29 cellular contexts compared by ENCODE assay signal in the genomic region with DNA sequence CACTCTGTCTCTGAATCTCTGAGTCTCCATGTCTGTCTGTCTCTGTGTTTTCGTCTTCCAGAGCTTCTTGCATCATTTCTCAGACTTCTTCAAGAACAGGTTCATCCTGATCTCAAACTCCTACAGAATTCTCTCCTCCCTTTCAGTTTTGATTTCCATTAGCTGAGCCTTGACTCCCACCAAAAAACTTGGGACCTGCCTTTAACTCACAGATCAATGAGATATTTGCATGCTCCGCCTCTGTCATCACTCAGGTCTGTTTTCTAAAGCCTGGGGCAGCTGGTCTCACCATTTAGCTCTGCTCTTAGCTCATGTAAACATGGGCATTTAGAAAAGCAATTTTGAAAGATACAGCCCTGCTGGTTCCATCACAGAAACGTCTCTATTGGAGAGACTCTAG. TPM values are rescaled to one million over a fixed set of nuclear protein-coding genes. Genes with fewer than 3 reads are reported as not detected.
DNase-seq lines count a peak whose midpoint lies in the region; ATAC-seq, FAIRE-seq and TF ChIP-seq lines count a peak whose summit lies in the region.
"Had no signal": no experiment of that assay in that cellular context is flagged by ENCODE, and none has a peak within 500 bp of the region (broad histone marks: within the 10 kb centered on the region; RNA-seq: fewer than 3 reads in every experiment).

No MANE protein-coding gene starts in this region.

- H3K4ac ChIP-seq in mesendoderm (ENCODE audit: low read depth, low read length): no peak overlapping the region

- no peak for DNase-seq in activated naive CD4-positive, alpha-beta T cell treated with anti-CD3 and anti-CD28 coated beads, Interleukin-2, amount 50 U/mL, for 72 hours (ENCODE audit: low spot score in 2 of 2)
- DNase-seq in activated naive CD4-positive, alpha-beta T cell treated with Interleukin-2 at 50 U/mL for 16 hours: no peak
- DNase-seq in activated T-helper 1 cell treated with anti-CD3 and anti-CD28 coated beads, Interleukin-12 subunit alpha, Interleukin-12 subunit beta, Interleukin-2, Interleukin-4 antibody, amounts not matched to agents 30 ng/mL and 10 ng/mL and 1 ng/mL, durations not matched to agents 14 hours and 24 hours and 36 hours (ENCODE audit: low spot score): no peak
- peak; percentile 63 for DNase-seq in islet precursor cell
- no peak for DNase-seq in type B pancreatic cell (ENCODE audit: extremely low spot score, unreplicated experiment)
- no peak for DNase-seq in osteocyte (ENCODE audit: extremely low spot score, unreplicated experiment)
- DNase-seq in mesendoderm: no peak
- no peak for DNase-seq in RCC 7860 (ENCODE audit: low spot score)
- DNase-seq: activated T-cell treated with anti-CD3 and anti-CD28 coated beads, Interleukin-2, amount 50 U/mL, for 48 hours; C1 segment of cervical spinal cord; DMS79; GF-D8; glutamatergic neuron; HCEC 1CT; NCI-H1105; NCI-H187 treated with DMSO at 0.1 percent for 48 hours; NCI-H526 treated with DMSO at 0.1 percent for 48 hours; Peyer's patch; right cardiac atrium; SIG-M5; spleen had no signal

- H3K36me3 ChIP-seq in mesendoderm (ENCODE audit: control insufficient read depth, insufficient read depth, low read length): no peaks in the 10 kb centered on the region
- H3K36me3 ChIP-seq: Peyer's patch had no signal

- H3K56ac ChIP-seq in mesendoderm (ENCODE audit: low read length): no peak overlapping the region

- H3K79me2 ChIP-seq in mesendoderm (ENCODE audit: control insufficient read depth, insufficient read depth, low read length): no peaks in the 10 kb centered on the region

- H3K9ac ChIP-seq in mesendoderm (ENCODE audit: low read length): no peak overlapping the region

- no peaks in the 10 kb centered on the region for H3K27me3 Mint-ChIP-seq in activated T-helper 1 cell treated with anti-CD3 and anti-CD28 coated beads, Interleukin-12 subunit alpha, Interleukin-12 subunit beta, Interleukin-2, Interleukin-4 antibody, amounts not matched to agents 30 ng/mL and 10 ng/mL and 1 ng/mL, durations not matched to agents 14 hours and 24 hours and 36 hours (ENCODE audit: insufficient read depth)
- no peaks in the 10 kb centered on the region for H3K27me3 Mint-ChIP-seq in type B pancreatic cell
- H3K27me3 Mint-ChIP-seq in osteocyte (ENCODE audit: unreplicated experiment): peaks cover 4% of the 10 kb centered on the region
- H3K27me3 Mint-ChIP-seq: activated naive CD8-positive, alpha-beta T cell; central memory CD8-positive, alpha-beta T cell had no signal

- H3K79me1 ChIP-seq in mesendoderm (ENCODE audit: low read length): no peaks in the 10 kb centered on the region

- WGBS in mesendoderm (ENCODE audit: extremely low coverage, insufficient coverage, low lambda C conversion rate): no CpG with 5 or more reads among the region's 3 CpGs

- H3K27ac ChIP-seq in mesendoderm (ENCODE audit: low read depth, low read length): no peak overlapping the region
- H3K27ac ChIP-seq: Peyer's patch, spleen had no signal

- no peak overlapping the region for H2BK120ac ChIP-seq in mesendoderm (ENCODE audit: low read depth, low read length)

- H3K9me3 Mint-ChIP-seq in activated naive CD4-positive, alpha-beta T cell treated with anti-CD3 and anti-CD28 coated beads, Interleukin-2, amount 50 U/mL, for 72 hours: no peaks in the 10 kb centered on the region
- no peaks in the 10 kb centered on the region for H3K9me3 Mint-ChIP-seq in activated T-helper 1 cell treated with anti-CD3 and anti-CD28 coated beads, Interleukin-12 subunit alpha, Interleukin-12 subunit beta, Interleukin-2, Interleukin-4 antibody, amounts not matched to agents 30 ng/mL and 10 ng/mL and 1 ng/mL, durations not matched to agents 14 hours and 24 hours and 36 hours
- H3K9me3 Mint-ChIP-seq in type B pancreatic cell (peaks cover 4% of the 10 kb centered on the region), osteocyte (ENCODE audit: unreplicated experiment) (no peaks in the 10 kb centered on the region)
- H3K9me3 Mint-ChIP-seq: central memory CD8-positive, alpha-beta T cell; nephron; WTC11 had no signal

- H3K27me3 ChIP-seq in mesendoderm (ENCODE audit: insufficient read depth, low read length, poor library complexity): peaks cover 2% of the 10 kb centered on the region
- H3K27me3 ChIP-seq: Peyer's patch, spleen had no signal

- no peak overlapping the region for H3K18ac ChIP-seq in mesendoderm (ENCODE audit: low read length)

- intact Hi-C loops in activated T-helper 1 cell treated with anti-CD3 and anti-CD28 coated beads, Interleukin-12 subunit alpha, Interleukin-12 subunit beta, Interleukin-2, Interleukin-4 antibody, amounts not matched to agents 30 ng/mL and 10 ng/mL and 1 ng/mL, durations not matched to agents 14 hours and 24 hours and 36 hours (cut with micrococcal nuclease): no loop called here

- peaks cover 9 to 47% of the 10 kb centered on the region in 2 donors for H3K36me3 Mint-ChIP-seq in activated naive CD4-positive, alpha-beta T cell treated with anti-CD3 and anti-CD28 coated beads, Interleukin-2, amount 50 U/mL, for 72 hours
- H3K36me3 Mint-ChIP-seq in activated T-helper 1 cell treated with anti-CD3 and anti-CD28 coated beads, Interleukin-12 subunit alpha, Interleukin-12 subunit beta, Interleukin-2, Interleukin-4 antibody, amounts not matched to agents 30 ng/mL and 10 ng/mL and 1 ng/mL, durations not matched to agents 14 hours and 24 hours and 36 hours (ENCODE audit: low read depth): peaks cover 34% of the 10 kb centered on the region
- H3K36me3 Mint-ChIP-seq in type B pancreatic cell (peaks cover 4% of the 10 kb centered on the region), osteocyte (ENCODE audit: unreplicated experiment) (no peaks in the 10 kb centered on the region)
- H3K36me3 Mint-ChIP-seq: WTC11 had no signal

- H2BK15ac ChIP-seq in mesendoderm (replicated peaks; ENCODE audit: low read depth): no peak overlapping the region

- no peak overlapping the region for H4K8ac ChIP-seq in mesendoderm (ENCODE audit: low read depth, low read length)

- no peak for TF ChIP-seq CTCF in type B pancreatic cell (conservative IDR thresholded peaks at IDR 0.05)
- TF ChIP-seq CTCF in osteocyte (IDR thresholded peaks at IDR 0.05): no peak

- H3K4me1 ChIP-seq in mesendoderm (ENCODE audit: control insufficient read depth, low read depth, low read length): no peaks in the 10 kb centered on the region
- H3K4me1 ChIP-seq: Peyer's patch had no signal

- no peak overlapping the region for H3K4me3 Mint-ChIP-seq in activated T-helper 1 cell treated with anti-CD3 and anti-CD28 coated beads, Interleukin-12 subunit alpha, Interleukin-12 subunit beta, Interleukin-2, Interleukin-4 antibody, amounts not matched to agents 30 ng/mL and 10 ng/mL and 1 ng/mL, durations not matched to agents 14 hours and 24 hours and 36 hours
- H3K4me3 Mint-ChIP-seq in type B pancreatic cell (peak overlapping the region; percentile 57), osteocyte (ENCODE audit: unreplicated experiment) (no peak overlapping the region)
- H3K4me3 Mint-ChIP-seq: activated naive CD8-positive, alpha-beta T cell; central memory CD8-positive, alpha-beta T cell; nephron; WTC11 had no signal

- no peak overlapping the region for H3K23ac ChIP-seq in mesendoderm (ENCODE audit: low read length)

- H4K5ac ChIP-seq in mesendoderm (ENCODE audit: low read length): no peak overlapping the region

- peaks cover 68% of the 10 kb centered on the region for H3K4me1 Mint-ChIP-seq in activated T-helper 1 cell treated with anti-CD3 and anti-CD28 coated beads, Interleukin-12 subunit alpha, Interleukin-12 subunit beta, Interleukin-2, Interleukin-4 antibody, amounts not matched to agents 30 ng/mL and 10 ng/mL and 1 ng/mL, durations not matched to agents 14 hours and 24 hours and 36 hours (ENCODE audit: low read depth)
- no peaks in the 10 kb centered on the region for H3K4me1 Mint-ChIP-seq in type B pancreatic cell (ENCODE audit: unreplicated experiment)
- H3K4me1 Mint-ChIP-seq in osteocyte (ENCODE audit: unreplicated experiment): no peaks in the 10 kb centered on the region
- H3K4me1 Mint-ChIP-seq: nephron had no signal

- no peak overlapping the region for H3K4me3 ChIP-seq in mesendoderm (ENCODE audit: low read length)
- H3K4me3 ChIP-seq: Peyer's patch, spleen had no signal

- peak overlapping the region; percentile 5 to 15 for H3K27ac Mint-ChIP-seq in activated naive CD4-positive, alpha-beta T cell treated with anti-CD3 and anti-CD28 coated beads, Interleukin-2, amount 50 U/mL, for 72 hours
- H3K27ac Mint-ChIP-seq in activated T-helper 1 cell treated with anti-CD3 and anti-CD28 coated beads, Interleukin-12 subunit alpha, Interleukin-12 subunit beta, Interleukin-2, Interleukin-4 antibody, amounts not matched to agents 30 ng/mL and 10 ng/mL and 1 ng/mL, durations not matched to agents 14 hours and 24 hours and 36 hours: peak overlapping the region; percentile 69
- H3K27ac Mint-ChIP-seq in type B pancreatic cell (peak overlapping the region; percentile 89), osteocyte (ENCODE audit: unreplicated experiment) (no peak overlapping the region)
- H3K27ac Mint-ChIP-seq: activated naive CD8-positive, alpha-beta T cell; nephron; WTC11 had no signal

- no peak for FAIRE-seq in RCC 7860 (lab: Jason Lieb, UNC)
- FAIRE-seq: astrocyte, islet of Langerhans had no signal

- no peak overlapping the region for H2AK5ac ChIP-seq in mesendoderm (ENCODE audit: low read length)

- H3K4me2 ChIP-seq in mesendoderm (ENCODE audit: low read length): no peak overlapping the region

- no peak for ATAC-seq in activated naive CD4-positive, alpha-beta T cell treated with anti-CD3 and anti-CD28 coated beads, Interleukin-2, amount 50 U/mL, for 72 hours
- ATAC-seq: right cardiac atrium, WTC11 had no signal

- no peak overlapping the region for H2BK5ac ChIP-seq in mesendoderm (ENCODE audit: low read length)

RNA-seq across cellular contexts. Expression of a gene that starts 8.6 kb away (rescaled TPM):
- total RNA-seq in activated naive CD4-positive, alpha-beta T cell treated with anti-CD3 and anti-CD28 coated beads, Interleukin-2, amount 50 U/mL, for 72 hours: 10 to 100 TPM; 43.3 to 66.9 TPM
- 38.8 and 40.2 TPM in 2 replicates for total RNA-seq in activated T-helper 1 cell treated with anti-CD3 and anti-CD28 coated beads, Interleukin-12 subunit alpha, Interleukin-12 subunit beta, Interleukin-2, Interleukin-4 antibody, amounts not matched to agents 30 ng/mL and 10 ng/mL and 1 ng/mL, durations not matched to agents 14 hours and 24 hours and 36 hours
- total RNA-seq in type B pancreatic cell (ENCODE audit: low replicate concordance) (10.6 and 41.8 TPM in 2 replicates), osteocyte (not detected in 2 replicates)
- not detected for polyA plus RNA-seq in mesendoderm (2013, experiment 1 of 2)
- polyA plus RNA-seq in mesendoderm (2013, experiment 2 of 2): not detected
- total RNA-seq: dermis microvascular lymphatic vessel endothelial cell, WTC11 had no signal
- polyA plus RNA-seq: AG04450 had no signal

Comparison
In these comparisons a context has a peak if more than half of its experiments do, and no peak if none do; other contexts are left out.
1. RNA of a gene that starts 8.6 kb away (total RNA-seq): 43.3 to 66.9 TPM in activated naive CD4-positive, alpha-beta T cell treated with anti-CD3 and anti-CD28 coated beads, Interleukin-2, amount 50 U/mL, for 72 hours, 38.8 to 40.2 TPM in activated T-helper 1 cell treated with anti-CD3 and anti-CD28 coated beads, Interleukin-12 subunit alpha, Interleukin-12 subunit beta, Interleukin-2, Interleukin-4 antibody, amounts not matched to agents 30 ng/mL and 10 ng/mL and 1 ng/mL, durations not matched to agents 14 hours and 24 hours and 36 hours and 10.6 to 41.8 TPM in type B pancreatic cell; not detected in osteocyte; every median in the first group is over 10 times any median in the second.